Comparison of ENCODE assay signal across 8 cellular contexts in genomic region chr6:37102299-37103168, GRCh38.
DNase-seq lines count a peak whose midpoint lies in the region; ATAC-seq and TF ChIP-seq lines count a peak whose summit lies in the region.

No MANE protein-coding gene starts in this region.

- no peaks in the 10 kb centered on the region for H3K9me3 ChIP-seq in upper lobe of right lung

- H3K4me1 ChIP-seq in upper lobe of right lung, result peaks cover 21% of the 10 kb centered on the region

- H3K27ac Mint-ChIP-seq in T-helper 1 cell treated with Interleukin-12 subunit alpha and Interleukin-12 subunit beta and Interleukin-4 antibody, amounts not matched to agents 30 μg/mL and 1 μg/mL, for 36 hours, result peak overlapping the region; percentile 79
- peak overlapping the region; percentile 94 for H3K27ac Mint-ChIP-seq in progenitor cell of endocrine pancreas

- TF ChIP-seq CTCF in progenitor cell of endocrine pancreas (IDR thresholded peaks at IDR 0.05; ENCODE audit: unreplicated experiment) (peak; percentile 15), upper lobe of right lung (IDR thresholded peaks at IDR 0.05) (no peak)

- ATAC-seq in HG02642 (IDR thresholded peaks at IDR 0.05; ENCODE audit: poor library complexity, unreplicated experiment) (peak; percentile 89), left ventricle myocardium superior (peak; percentile 92), upper lobe of right lung (peak; percentile 92)

- peak overlapping the region; percentile 89 for H3K27ac ChIP-seq in upper lobe of right lung

- peak overlapping the region; percentile 72 for H3K4me3 Mint-ChIP-seq in T-helper 1 cell treated with Interleukin-12 subunit alpha and Interleukin-12 subunit beta and Interleukin-4 antibody, amounts not matched to agents 30 μg/mL and 1 μg/mL, for 36 hours
- peak overlapping the region; percentile 35 for H3K4me3 Mint-ChIP-seq in progenitor cell of endocrine pancreas (ENCODE audit: low read depth)

- no peaks in the 10 kb centered on the region for H3K36me3 ChIP-seq in upper lobe of right lung

- peak; percentile 84 for DNase-seq in NCI-H1436 (lab: John Stamatoyannopoulos, UW)
- peak in 55 of 56 donors; percentile 58 to 93 (median 84) for DNase-seq in amygdala (lab: John Stamatoyannopoulos, UW)
- peak; percentile 93 for DNase-seq in left ventricle myocardium superior
- peak; percentile 59 for DNase-seq in progenitor cell of endocrine pancreas (ENCODE audit: low spot score, unreplicated experiment)
- peak; percentile 91 for DNase-seq in upper lobe of right lung

- H3K9me3 Mint-ChIP-seq in T-helper 1 cell treated with Interleukin-12 subunit alpha and Interleukin-12 subunit beta and Interleukin-4 antibody, amounts not matched to agents 30 μg/mL and 1 μg/mL, for 36 hours, result no peaks in the 10 kb centered on the region
- H3K9me3 Mint-ChIP-seq in progenitor cell of endocrine pancreas (ENCODE audit: low read depth), result no peaks in the 10 kb centered on the region

- intact Hi-C loops in left ventricle myocardium superior (cut with micrococcal nuclease) (no loop called here), upper lobe of right lung (cut with DNase I) (no loop called here)

- H3K27me3 Mint-ChIP-seq in T-helper 1 cell treated with Interleukin-12 subunit alpha and Interleukin-12 subunit beta and Interleukin-4 antibody, amounts not matched to agents 30 μg/mL and 1 μg/mL, for 36 hours (ENCODE audit: low read depth), result no peaks in the 10 kb centered on the region
- H3K27me3 Mint-ChIP-seq in progenitor cell of endocrine pancreas, result no peaks in the 10 kb centered on the region

- peaks cover 43% of the 10 kb centered on the region for H3K4me1 Mint-ChIP-seq in T-helper 1 cell treated with Interleukin-12 subunit alpha and Interleukin-12 subunit beta and Interleukin-4 antibody, amounts not matched to agents 30 μg/mL and 1 μg/mL, for 36 hours (ENCODE audit: low read depth)
- H3K4me1 Mint-ChIP-seq in progenitor cell of endocrine pancreas (ENCODE audit: low read depth), result peaks cover 34% of the 10 kb centered on the region

- H3K4me3 ChIP-seq in GM08714 (ENCODE audit: low read length) (peak overlapping the region; percentile 30; the same call in 1 of the 2 replicates), upper lobe of right lung (peak overlapping the region; percentile 43)

- H3K36me3 Mint-ChIP-seq in T-helper 1 cell treated with Interleukin-12 subunit alpha and Interleukin-12 subunit beta and Interleukin-4 antibody, amounts not matched to agents 30 μg/mL and 1 μg/mL, for 36 hours (ENCODE audit: low read depth), result no peaks in the 10 kb centered on the region
- H3K36me3 Mint-ChIP-seq in progenitor cell of endocrine pancreas (ENCODE audit: insufficient read depth), result no peaks in the 10 kb centered on the region

- H3K27me3 ChIP-seq in upper lobe of right lung, result no peaks in the 10 kb centered on the region

Comparison
In these comparisons a context has a peak if more than half of its experiments do, and no peak if none do; other contexts are left out.
1. Peak in every context shown above with its lines: DNase-seq, ATAC-seq, H3K4me3 ChIP-seq and H3K27ac ChIP-seq.